Comparison of ENCODE assay signal across 8 cellular contexts in the genomic region with DNA sequence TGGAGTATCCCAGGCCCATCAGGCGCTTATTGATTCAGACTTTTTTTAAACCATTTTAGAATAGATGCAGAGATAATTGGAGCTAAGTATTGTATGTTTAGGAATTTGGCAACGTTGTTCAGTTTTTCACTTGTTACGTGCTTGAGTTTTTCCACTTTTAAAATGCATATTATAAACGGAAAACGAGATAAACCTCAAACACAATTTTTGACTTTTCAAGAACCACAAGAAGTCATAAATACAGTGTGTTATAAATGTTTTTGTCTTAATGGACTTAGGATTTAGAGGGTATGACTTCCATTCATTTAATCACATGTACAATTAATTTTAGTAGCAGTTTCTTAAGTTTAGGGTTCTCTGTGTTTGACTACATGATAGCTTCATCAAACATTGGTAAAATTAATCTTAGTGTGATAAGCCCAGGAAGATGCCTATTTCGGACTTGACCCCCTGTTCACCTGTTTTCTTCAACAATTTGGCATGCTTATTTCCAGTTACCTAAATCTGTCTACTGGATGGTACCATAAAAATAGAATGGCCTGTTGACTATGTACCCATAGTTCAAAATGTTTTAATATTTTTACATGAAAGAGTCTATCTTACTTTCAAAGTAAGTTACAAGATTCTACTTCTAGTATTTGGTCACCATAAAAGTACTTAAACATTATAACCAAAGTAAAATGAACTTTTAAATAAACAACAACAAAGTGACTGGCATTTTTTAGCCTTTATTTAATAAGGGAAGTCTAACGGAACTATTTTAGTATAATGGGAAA. TPM values are rescaled to one million over a fixed set of nuclear protein-coding genes. Genes with fewer than 3 reads are reported as not detected.
DNase-seq lines count a peak whose midpoint lies in the region; ATAC-seq and TF ChIP-seq lines count a peak whose summit lies in the region.

No MANE protein-coding gene starts in this region.

- TF ChIP-seq CTCF in GM12864 (IDR thresholded peaks at IDR 0.05; ENCODE audit: low read depth, low read length, missing control alignments), result no peak
- no peak for TF ChIP-seq CTCF in WI38 (IDR thresholded peaks at IDR 0.05; ENCODE audit: low read depth, low read length)
- TF ChIP-seq CTCF in fibroblast of villous mesenchyme (IDR thresholded peaks at IDR 0.05; ENCODE audit: insufficient read depth, low read depth, low read length), result no peak
- no peak for TF ChIP-seq CTCF in retinal pigment epithelial cell (conservative IDR thresholded peaks at IDR 0.05; ENCODE audit: low read depth, low read length)

- DNase-seq in GM12864 (ENCODE audit: low read depth), result no peak
- no peak for DNase-seq in fibroblast of villous mesenchyme (ENCODE audit: low read depth)
- DNase-seq in retinal pigment epithelial cell (ENCODE audit: low read depth), result no peak
- no peak for DNase-seq in NK-92 treated with Interleukin-12 subunit alpha and Interleukin-12 subunit beta, amount 100 ng/mL, for 24 hours (lab: John Stamatoyannopoulos, UW)
- DNase-seq in C1 segment of cervical spinal cord (lab: John Stamatoyannopoulos, UW), result no peak
- no peak for DNase-seq in activated CD4-positive, alpha-beta T cell treated with anti-CD3 and anti-CD28 coated beads for 4 hours

- ATAC-seq in GM19467 (IDR thresholded peaks at IDR 0.05; ENCODE audit: unreplicated experiment), result no peak

- peak overlapping the region; percentile 98 for H3K4me3 ChIP-seq in GM12864 (ENCODE audit: low read depth, low read length)
- H3K4me3 ChIP-seq in WI38 (ENCODE audit: low read depth, low read length), result peak overlapping the region; percentile 77
- H3K4me3 ChIP-seq in fibroblast of villous mesenchyme (ENCODE audit: low read depth, low read length), result peak overlapping the region; percentile 69
- peak overlapping the region; percentile 72 for H3K4me3 ChIP-seq in retinal pigment epithelial cell (ENCODE audit: low read length)

RNA-seq across cellular contexts. Expression of a gene that starts 1.3 kb away (rescaled TPM):
- 7.4 and 15.5 TPM in 2 replicates for total RNA-seq in fibroblast of villous mesenchyme
